13 cellular contexts compared by ENCODE assay signal in the genomic region with DNA sequence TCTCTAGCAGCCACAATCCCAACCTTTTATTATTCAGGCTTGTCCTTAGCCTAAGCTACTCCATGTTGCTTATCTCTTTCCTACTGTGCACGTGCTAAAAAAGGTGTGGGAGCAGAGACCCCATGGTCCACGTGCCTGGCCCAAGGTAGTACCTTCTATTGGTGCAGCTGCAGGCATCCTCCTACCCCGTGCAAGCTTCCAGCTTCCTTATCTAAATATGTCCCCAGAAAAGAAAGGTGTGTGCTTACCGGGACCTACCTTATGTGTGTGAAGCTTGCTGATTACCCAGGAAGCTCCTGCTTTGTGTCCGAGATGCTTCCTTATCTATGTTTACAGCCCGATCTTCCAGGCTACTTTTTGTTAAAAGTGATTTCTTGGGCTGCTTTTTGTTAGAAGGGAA.
DNase-seq lines count a peak whose midpoint lies in the region; FAIRE-seq and TF ChIP-seq lines count a peak whose summit lies in the region.
"Had no signal": no experiment of that assay in that cellular context is flagged by ENCODE, and none has a peak within 500 bp of the region (broad histone marks: within the 10 kb centered on the region; RNA-seq: fewer than 3 reads in every experiment).

No MANE protein-coding gene starts in this region.

- H3K9me2 ChIP-seq in Karpas-422 (replicated peaks; ENCODE audit: insufficient read depth, low read length), result no peaks in the 10 kb centered on the region

- H2BK5ac ChIP-seq in H1 (ENCODE audit: low read depth, low read length) (no peak overlapping the region), neuronal stem cell (ENCODE audit: low read length) (no peak overlapping the region)

- TF ChIP-seq EP300 in H1 (IDR thresholded peaks at IDR 0.05; ENCODE audit: borderline replicate concordance in 1 of 2, low read depth in 2 of 2, low read length in 2 of 2), result no peak

- H3K4me1 ChIP-seq in Karpas-422 (ENCODE audit: low read length), result no peaks in the 10 kb centered on the region
- H3K4me1 ChIP-seq in H1 (replicated peaks in 1 of 4; ENCODE audit: control insufficient read depth in 3 of 4, insufficient read depth in 4 of 4, low read length in 3 of 4), result 0 out of 7 replicates have a peak, but pooled peaks cover 0 to 2% (median 0%) of the 10 kb centered on the region in 4 experiments
- peaks cover 0 to 3% of the 10 kb centered on the region in 2 donors for H3K4me1 ChIP-seq in neuronal stem cell (ENCODE audit: control insufficient read depth in 2 of 2, insufficient read depth in 1 of 2, low read depth in 1 of 2, low read length in 2 of 2)

- H4K20me1 ChIP-seq in Karpas-422 (ENCODE audit: insufficient read depth, low read depth, low read length) (no peaks in the 10 kb centered on the region), H1 (replicated peaks in 1 of 2; ENCODE audit: control insufficient read depth in 1 of 2, insufficient read depth in 2 of 2, low read length in 2 of 2) (no peaks in the 10 kb centered on the region)

- H3K18ac ChIP-seq in H1 (ENCODE audit: extremely low read depth, low read length) (no peak overlapping the region), neuronal stem cell (ENCODE audit: low read length) (no peak overlapping the region)

- H4K91ac ChIP-seq in H1 (replicated peaks; ENCODE audit: insufficient read length, low read length) (no peak overlapping the region), neuronal stem cell (ENCODE audit: low read depth, low read length, poor library complexity) (no peak overlapping the region)

- H3K79me1 ChIP-seq in H1 (ENCODE audit: low read depth, low read length), result no peaks in the 10 kb centered on the region
- H3K79me1 ChIP-seq in neuronal stem cell (ENCODE audit: low read depth, low read length), result no peaks in the 10 kb centered on the region

- H3K9ac ChIP-seq in Karpas-422 (ENCODE audit: low read length) (no peak overlapping the region), H1 (replicated peaks in 1 of 4; ENCODE audit: extremely low read depth in 1 of 4, low read depth in 3 of 4, low read length in 3 of 4) (no peak overlapping the region), neuronal stem cell (ENCODE audit: low read depth, low read length, poor library complexity) (no peak overlapping the region)

- WGBS in H1 (ENCODE audit: extremely low coverage in 1 of 2, insufficient coverage in 1 of 2, insufficient read length in 1 of 2, insufficient replicate concordance in 2 of 2, low coverage in 1 of 2, low lambda C conversion rate in 2 of 2, missing lambda C conversion rate in 1 of 2), 2 experiments, result 85% methylated on average over 6 of the region's 6 CpGs; no CpG with 5 or more reads in 1 of the 2 experiments
- WGBS in neuronal stem cell (ENCODE audit: extremely low coverage in 2 of 2, insufficient read length in 2 of 2, insufficient replicate concordance in 1 of 2), 2 donors, result no CpG with 5 or more reads among the region's 6 CpGs

- peak overlapping the region; percentile 62 for H2AFZ ChIP-seq in Karpas-422 (ENCODE audit: low read length)
- peak overlapping the region; percentile 50; the same call in 1 of the 2 replicates for H2AFZ ChIP-seq in H1 (ENCODE audit: low read length)
- peak overlapping the region; percentile 16 for H2AFZ ChIP-seq in neuronal stem cell (ENCODE audit: low read length)

- H2BK120ac ChIP-seq in H1 (replicated peaks; ENCODE audit: low read depth, low read length) (no peak overlapping the region), neuronal stem cell (ENCODE audit: low read depth, low read length) (no peak overlapping the region)

- H3K79me2 ChIP-seq in Karpas-422 (ENCODE audit: low read length) (no peaks in the 10 kb centered on the region), H1 (ENCODE audit: control insufficient read depth in 1 of 2, insufficient read depth in 2 of 2, low read length in 2 of 2) (no peaks in the 10 kb centered on the region)

- H2AK5ac ChIP-seq in H1 (ENCODE audit: low read depth, low read length) (no peak overlapping the region), neuronal stem cell (ENCODE audit: low read depth, low read length) (no peak overlapping the region)

- DNase-seq in Karpas-422, result no peak
- no peak for DNase-seq in H1 (ENCODE audit: low read depth in 1 of 2, low spot score in 2 of 2)
- DNase-seq in neuronal stem cell (ENCODE audit: low spot score), result no peak
- DNase-seq in NCI-H1436 (lab: John Stamatoyannopoulos, UW), result no peak
- no peak for DNase-seq in stimulated activated CD4-positive, alpha-beta T cell treated with anti-CD3 and anti-CD28 coated beads, Interleukin-4, amount 100 ng/mL, for 1 hour
- DNase-seq in GDM1 (lab: John Stamatoyannopoulos, UW), result no peak
- DNase-seq: AML-193; CD4-positive, alpha-beta T cell; DMS153; DMS79 had no signal

- H3K23me2 ChIP-seq in H1 (ENCODE audit: low read depth, low read length), result no peaks in the 10 kb centered on the region

- POLR2A ChIA-PET in H1 (lab: Charles Lee; ENCODE audit: partially characterized antibody), result no interaction called here

- H3K27me3 ChIP-seq in Karpas-422 (ENCODE audit: low read length) (no peaks in the 10 kb centered on the region), H1 (replicated peaks in 1 of 4; ENCODE audit: control insufficient read depth in 3 of 4, extremely low read depth in 1 of 4, insufficient read depth in 3 of 4, low read length in 3 of 4) (no peaks in the 10 kb centered on the region), neuronal stem cell (ENCODE audit: control insufficient read depth in 3 of 3, insufficient read depth in 3 of 3, low read depth in 1 of 3, low read length in 3 of 3) (no peaks in the 10 kb centered on the region)

- H3K27ac ChIP-seq in Karpas-422 (ENCODE audit: low read length) (no peak overlapping the region), H1 (ENCODE audit: low read depth, low read length) (no peak overlapping the region), neuronal stem cell (replicated peaks; ENCODE audit: low read length) (no peak overlapping the region)
- H3K27ac ChIP-seq: C4-2B had no signal

- no peak for TF ChIP-seq RAD21 in H1 (IDR thresholded peaks at IDR 0.05 in 1 of 2, conservative IDR thresholded peaks at IDR 0.05 in 1 of 2; ENCODE audit: low read depth in 2 of 2, low read length in 2 of 2)

- no peaks in the 10 kb centered on the region for H3K36me3 ChIP-seq in Karpas-422 (ENCODE audit: insufficient read depth, low read length)
- no peaks in the 10 kb centered on the region for H3K36me3 ChIP-seq in H1 (ENCODE audit: control insufficient read depth in 2 of 4, insufficient read depth in 4 of 4, low read length in 3 of 4)
- H3K36me3 ChIP-seq in neuronal stem cell (replicated peaks in 1 of 2; ENCODE audit: control insufficient read depth in 2 of 2, insufficient read depth in 2 of 2, low read length in 2 of 2), result no peaks in the 10 kb centered on the region
- H3K36me3 ChIP-seq: HAP-1 had no signal

- no peak overlapping the region for H3K4me3 ChIP-seq in Karpas-422 (ENCODE audit: low read length)
- no peak overlapping the region for H3K4me3 ChIP-seq in H1 (ENCODE audit: extremely low read depth in 1 of 4, insufficient read depth in 2 of 4, low read depth in 3 of 4, low read length in 4 of 4)
- H3K4me3 ChIP-seq in neuronal stem cell (ENCODE audit: low read length in 2 of 2), result no peak overlapping the region
- H3K4me3 ChIP-seq: GM12878, HAP-1 had no signal

- H3K56ac ChIP-seq in H1 (replicated peaks; ENCODE audit: insufficient read length, low read depth, low read length), result no peak overlapping the region

- H2BK12ac ChIP-seq in H1 (ENCODE audit: low read depth, low read length), result no peak overlapping the region
- H2BK12ac ChIP-seq in neuronal stem cell (ENCODE audit: low read length), result no peak overlapping the region

- no peak for FAIRE-seq in H1 (lab: Jason Lieb, UNC)
- FAIRE-seq: GM12878 had no signal

- no peak overlapping the region for H3K14ac ChIP-seq in H1 (ENCODE audit: insufficient read length)
- no peak overlapping the region for H3K14ac ChIP-seq in neuronal stem cell (ENCODE audit: low read length)

- H4K8ac ChIP-seq in H1 (ENCODE audit: extremely low read depth, insufficient read depth, low read length) (no peak overlapping the region), neuronal stem cell (ENCODE audit: low read depth, low read length) (no peak overlapping the region)

- H3K4ac ChIP-seq in H1 (replicated peaks; ENCODE audit: insufficient read length, low read depth, low read length) (no peak overlapping the region), neuronal stem cell (ENCODE audit: low read length) (no peak overlapping the region)

- H4K5ac ChIP-seq in H1 (ENCODE audit: insufficient read length, low read depth, low read length), result no peak overlapping the region

- no peak for TF ChIP-seq POLR2A in H1 (IDR thresholded peaks at IDR 0.05; ENCODE audit: control extremely low read depth in 1 of 2, low read depth in 2 of 2, low read length in 2 of 2)

- H2BK20ac ChIP-seq in H1 (ENCODE audit: low read length), result no peak overlapping the region

- no peak overlapping the region for H3K23ac ChIP-seq in H1 (ENCODE audit: insufficient read length)
- H3K23ac ChIP-seq in neuronal stem cell (ENCODE audit: low read depth, low read length, poor library complexity), result no peak overlapping the region

- H2BK15ac ChIP-seq in H1 (ENCODE audit: low read length) (no peak overlapping the region), neuronal stem cell (ENCODE audit: low read length) (no peak overlapping the region)

- H3K4me2 ChIP-seq in Karpas-422 (ENCODE audit: low read depth, low read length, poor library complexity, severe bottlenecking), result no peak overlapping the region
- no peak overlapping the region for H3K4me2 ChIP-seq in H1 (ENCODE audit: insufficient read depth in 1 of 2, low read depth in 2 of 2, low read length in 2 of 2)
- H3K4me2 ChIP-seq in neuronal stem cell (ENCODE audit: insufficient read depth, low read length, poor library complexity, severe bottlenecking), result no peak overlapping the region

- TF ChIP-seq CTCF in H1 (IDR thresholded peaks at IDR 0.05; ENCODE audit: control extremely low read depth in 1 of 3, insufficient read depth in 1 of 3, low read depth in 1 of 3, low read length in 3 of 3), result no peak

- CTCF ChIA-PET in H1 (lab: Charles Lee; ENCODE audit: partially characterized antibody), result interaction anchor here (0.7 kb wide), 1 partner anchor 9 kb away, joined by 3 read pairs; no protein-coding TSS in a partner anchor

- H3K9me3 ChIP-seq in Karpas-422 (ENCODE audit: low read length) (no peaks in the 10 kb centered on the region), H1 (ENCODE audit: insufficient read depth in 2 of 2, low read depth in 1 of 2, low read length in 1 of 2) (no peaks in the 10 kb centered on the region), neuronal stem cell (replicated peaks in 1 of 2; ENCODE audit: control insufficient read depth in 2 of 2, insufficient read depth in 1 of 2, low read depth in 1 of 2, low read length in 2 of 2) (no peaks in the 10 kb centered on the region)
- H3K9me3 ChIP-seq: HAP-1 had no signal

TF ChIP-seq in H1, 55 proteins besides CTCF, POLR2A, EP300 and RAD21 (continues in another document):
- TF ChIP-seq JUND (IDR thresholded peaks at IDR 0.05; ENCODE audit: low read length), result no peak
- no peak for TF ChIP-seq SAP30 (IDR thresholded peaks at IDR 0.05; ENCODE audit: insufficient read depth, insufficient replicate concordance, low read length)
- TF ChIP-seq YY1 (IDR thresholded peaks at IDR 0.05; ENCODE audit: low read depth, low read length), result no peak
- TF ChIP-seq POLR2AphosphoS5 (IDR thresholded peaks at IDR 0.05; ENCODE audit: low read depth, low read length), result no peak
- no peak for TF ChIP-seq CTBP2 (IDR thresholded peaks at IDR 0.05; ENCODE audit: borderline replicate concordance, insufficient read depth, insufficient read length, low read length)
